ENCODE assay signal across 25 cellular contexts in genomic region chr11:17748761-17749721, GRCh38. TPM values are rescaled to one million over a fixed set of nuclear protein-coding genes. Genes with fewer than 3 reads are reported as not detected.
DNase-seq lines count a peak whose midpoint lies in the region; ATAC-seq and TF ChIP-seq lines count a peak whose summit lies in the region.
"Had no signal": no experiment of that assay in that cellular context is flagged by ENCODE, and none has a peak within 500 bp of the region (broad histone marks: within the 10 kb centered on the region; RNA-seq: fewer than 3 reads in every experiment).

No MANE protein-coding gene starts in this region.

- DNase-seq in activated effector memory CD4-positive, alpha-beta T cell treated with anti-CD3 and anti-CD28 coated beads, Interleukin-2, amount 50 U/mL, for 16 hours: peak; percentile 61
- no peak for DNase-seq in activated effector memory CD4-positive, alpha-beta T cell treated with Interleukin-2 at 50 U/mL for 16 hours
- DNase-seq in NCI-H146 treated with DMSO at 0.1 percent for 48 hours (lab: John Stamatoyannopoulos, UW; ENCODE audit: unreplicated experiment) (peak; percentile 19), left lung (peak; percentile 25 to 53), sigmoid colon (peak; percentile 51), SKM-1 treated with dmso at 0.1 percent for 144 hours (lab: John Stamatoyannopoulos, UW; ENCODE audit: unreplicated experiment) (no peak), A172 (ENCODE audit: low spot score) (no peak)
- DNase-seq: BE2C; CD4-positive, CD25-positive, alpha-beta regulatory T cell; DMS153; GDM1; Kasumi-1; MG63; NCI-H1048; NCI-H1694; NCI-H82; PC-3; SJCRH30 had no signal

- 74 to 80% methylated on average over 19 of the region's 19 CpGs for WGBS in sigmoid colon, 2 donors

- no peak for TF ChIP-seq CTCF in left lung (IDR thresholded peaks at IDR 0.05)
- TF ChIP-seq CTCF in sigmoid colon (IDR thresholded peaks at IDR 0.05): no peak

- TF ChIP-seq POLR2A in sigmoid colon (IDR thresholded peaks at IDR 0.05): no peak

- H3K4me1 ChIP-seq in left lung: no peaks in the 10 kb centered on the region
- H3K4me1 ChIP-seq in sigmoid colon: no peaks in the 10 kb centered on the region
- H3K4me1 ChIP-seq: BE2C, HAP-1, SJCRH30 had no signal

- H3K9me3 ChIP-seq in left lung (no peaks in the 10 kb centered on the region), sigmoid colon (no peaks in the 10 kb centered on the region)
- H3K9me3 ChIP-seq: BE2C, HAP-1, MG63, SJCRH30 had no signal

- no peak for TF ChIP-seq EP300 in sigmoid colon (IDR thresholded peaks at IDR 0.05)

- no peaks in the 10 kb centered on the region for H3K36me3 ChIP-seq in left lung
- no peaks in the 10 kb centered on the region for H3K36me3 ChIP-seq in sigmoid colon
- H3K36me3 ChIP-seq: BE2C, HAP-1, MG63, SJCRH30 had no signal

- H3K27me3 ChIP-seq in left lung: peaks cover 0 to 45% of the 10 kb centered on the region in 2 donors
- H3K27me3 ChIP-seq in sigmoid colon: peaks cover 0 to 7% (median 0%) of the 10 kb centered on the region in 3 donors
- H3K27me3 ChIP-seq: BE2C, MG63, SJCRH30 had no signal

- no peak overlapping the region for H3K27ac ChIP-seq in left lung
- H3K27ac ChIP-seq in sigmoid colon: no peak overlapping the region
- H3K27ac ChIP-seq: HL-60, RWPE1, SJCRH30 had no signal

- no peak overlapping the region for H3K4me3 ChIP-seq in left lung
- H3K4me3 ChIP-seq in sigmoid colon: no peak overlapping the region
- H3K4me3 ChIP-seq: HAP-1, MG63, SJCRH30 had no signal

- intact Hi-C loops in left lung (cut with DNase I): no loop called here
- intact Hi-C loops in sigmoid colon (cut with DNase I): no loop called here

- ATAC-seq in left lung (no peak), HG03045 (IDR thresholded peaks at IDR 0.05; ENCODE audit: unreplicated experiment) (no peak)
- ATAC-seq: PC-3 had no signal

RNA-seq across cellular contexts. Expression of gene KCNC1, which starts 14.5 kb away (rescaled TPM):
- total RNA-seq in left lung (not detected), sigmoid colon (1 to 10 TPM in 1 of 4 donors, under 1 TPM in 2, not detected in 1; 0.36 to 1.9 (median 0.54) TPM)
- polyA plus RNA-seq in sigmoid colon: under 1 TPM in 1 of 3 donors, not detected in 2; 0.42 TPM
- total RNA-seq in A172 (2014; rRNA removed; shearing (Covaris generic)): not detected in 2 replicates
- total RNA-seq: CD4-positive, CD25-positive, alpha-beta regulatory T cell; PC-3 had no signal

RNA-seq across cellular contexts. Expression of gene MYOD1, which starts 29.7 kb away (rescaled TPM):
- total RNA-seq in left lung (not detected), sigmoid colon (not detected)
- not detected for polyA plus RNA-seq in sigmoid colon
- total RNA-seq in A172 (2014; rRNA removed; shearing (Covaris generic)): not detected in 2 replicates
- total RNA-seq: CD4-positive, CD25-positive, alpha-beta regulatory T cell; Daoy; HT1080; PC-3 had no signal
- polyA plus RNA-seq: CD4-positive, CD25-positive, alpha-beta regulatory T cell; IgD-negative memory B cell had no signal

Comparison
In these comparisons a context has a peak if more than half of its experiments do, and no peak if none do; other contexts are left out.
1. DNase-seq: peak in activated effector memory CD4-positive, alpha-beta T cell treated with anti-CD3 and anti-CD28 coated beads, Interleukin-2, amount 50 U/mL, for 16 hours (single experiment), NCI-H146 treated with DMSO at 0.1 percent for 48 hours (single experiment), left lung (2 of 2) and sigmoid colon (single experiment); none in activated effector memory CD4-positive, alpha-beta T cell treated with Interleukin-2 at 50 U/mL for 16 hours (single experiment), SKM-1 treated with dmso at 0.1 percent for 144 hours (single experiment) and A172 (single experiment).